1 cellular context compared by ENCODE assay signal in the genomic region with DNA sequence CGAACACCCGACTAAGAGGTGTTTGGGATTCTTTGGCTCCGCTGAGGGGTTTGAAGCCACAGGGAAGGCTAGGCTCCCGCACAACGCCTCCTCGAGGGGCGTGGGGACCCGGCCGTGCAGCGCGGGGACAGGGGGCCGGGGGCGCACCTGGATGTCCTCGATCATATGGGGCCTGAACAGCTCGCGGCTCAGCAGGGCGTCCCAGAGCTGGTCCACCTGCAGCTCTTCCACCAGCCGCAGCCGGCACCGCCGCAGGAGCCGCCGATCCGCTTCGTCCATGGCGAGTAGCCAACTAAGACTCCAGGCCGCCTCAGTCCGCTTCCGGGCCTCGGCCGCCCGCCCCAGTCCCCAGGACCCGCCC.
TF ChIP-seq lines count a peak whose summit lies in the region.

TSS of gene CASP9 (minus strand) at position 294 of the 361 bp plus-strand sequence. CDS start at position 279, 15 bp downstream.

TF ChIP-seq in SK-N-SH, 30 proteins besides CTCF, POLR2A, EP300 and RAD21 (continued from another document):
- TF ChIP-seq ELF1 (IDR thresholded peaks at IDR 0.05) (peak; percentile 53; the same call in 1 of the 2 replicates), NFIC (IDR thresholded peaks at IDR 0.05; ENCODE audit: borderline replicate concordance) (peak; percentile 55), SMC3 (IDR thresholded peaks at IDR 0.05; ENCODE audit: low read depth, low read length) (no peak), YY1 (IDR thresholded peaks at IDR 0.05; ENCODE audit: low read depth) (no peak)
